9 cellular contexts compared by ENCODE assay signal in genomic region chr10:119401671-119402395, GRCh38.
DNase-seq lines count a peak whose midpoint lies in the region; ATAC-seq and TF ChIP-seq lines count a peak whose summit lies in the region.
"Had no signal": no experiment of that assay in that cellular context is flagged by ENCODE, and none has a peak within 500 bp of the region (broad histone marks: within the 10 kb centered on the region; RNA-seq: fewer than 3 reads in every experiment).

No MANE protein-coding gene starts in this region.

- peak overlapping the region; percentile 40 to 75 for H3K27ac ChIP-seq in ovary
- H3K27ac ChIP-seq: VCaP had no signal

- H3K27me3 ChIP-seq in ovary = no peaks in the 10 kb centered on the region

- no peak for TF ChIP-seq EP300 in ovary (IDR thresholded peaks at IDR 0.05)

- intact Hi-C loops in ovary (cut with DNase I) = no loop called here

- H3K4me3 ChIP-seq in fibroblast of mammary gland (ENCODE audit: control insufficient read depth, low read depth, low read length) (no peak overlapping the region), ovary (no peak overlapping the region)

- H3K9me3 ChIP-seq in ovary = no peaks in the 10 kb centered on the region

- no peak for ATAC-seq in HG02763 (IDR thresholded peaks at IDR 0.05; ENCODE audit: unreplicated experiment)
- no peak for ATAC-seq in HG03039 (IDR thresholded peaks at IDR 0.05; ENCODE audit: unreplicated experiment)
- ATAC-seq in HG03139 (IDR thresholded peaks at IDR 0.05; ENCODE audit: unreplicated experiment) = no peak

- peak; percentile 9 for TF ChIP-seq POLR2A in ovary (IDR thresholded peaks at IDR 0.05)

- WGBS in ovary, 3 donors = 19 to 36% (median 21%) methylated on average over 14 of the region's 14 CpGs

- H3K4me1 ChIP-seq in ovary (ENCODE audit: insufficient read depth) = peaks cover 14% of the 10 kb centered on the region

- DNase-seq in CD1c-positive myeloid dendritic cell (ENCODE audit: extremely low spot score) (peak; percentile 26), RPMI7951 (ENCODE audit: low read depth) (peak; percentile 99), fibroblast of mammary gland (ENCODE audit: low read depth) (peak; percentile 100), ovary (peak; percentile 70 to 84 (median 74))
- DNase-seq in activated CD8-positive, alpha-beta memory T cell treated with anti-CD3 and anti-CD28 coated beads, Interleukin-2, amount 50 U/mL, for 48 hours = no peak

- TF ChIP-seq CTCF in fibroblast of mammary gland (conservative IDR thresholded peaks at IDR 0.05; ENCODE audit: control insufficient read depth, insufficient read depth, low read depth, low read length) (no peak), ovary (IDR thresholded peaks at IDR 0.05) (no peak)

- H3K36me3 ChIP-seq in ovary = no peaks in the 10 kb centered on the region
